In the genomic region with DNA sequence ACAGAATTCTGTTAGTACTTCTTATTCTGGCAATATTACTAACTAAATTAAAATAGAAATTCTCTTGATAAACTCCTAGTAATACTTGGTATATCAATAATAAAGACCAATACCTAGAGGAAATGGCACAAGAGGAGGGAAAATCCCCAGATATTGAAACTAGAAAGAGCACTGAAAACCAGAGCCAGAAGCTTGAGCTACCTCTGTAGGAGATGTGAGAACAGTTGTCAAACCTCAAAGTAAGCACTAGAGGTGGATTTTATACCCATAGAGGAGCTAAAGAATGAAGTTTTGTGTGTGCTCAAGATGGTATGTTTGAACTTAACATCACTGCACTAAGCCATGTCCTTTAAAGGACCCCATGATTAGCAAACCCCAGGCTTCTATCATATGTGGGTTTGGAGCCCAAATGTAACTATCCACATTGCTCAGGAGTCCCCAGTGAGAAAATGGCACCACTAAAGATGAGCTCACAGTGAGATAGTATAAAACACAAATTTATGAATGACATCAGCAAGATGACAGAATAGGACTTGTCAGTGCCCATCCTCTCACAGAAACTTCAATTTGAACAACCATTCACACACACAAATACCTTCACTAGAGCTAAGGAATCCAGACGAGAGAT, we compare ENCODE assay signal across 17 cellular contexts.
DNase-seq lines count a peak whose midpoint lies in the region; ATAC-seq and TF ChIP-seq lines count a peak whose summit lies in the region.
"Had no signal": no experiment of that assay in that cellular context is flagged by ENCODE, and none has a peak within 500 bp of the region (broad histone marks: within the 10 kb centered on the region; RNA-seq: fewer than 3 reads in every experiment).

No MANE protein-coding gene starts in this region.

- no peaks in the 10 kb centered on the region for H3K9me3 ChIP-seq in Peyer's patch
- no peaks in the 10 kb centered on the region for H3K9me3 ChIP-seq in tibial nerve
- H3K9me3 ChIP-seq: body of pancreas, SJSA1, upper lobe of right lung had no signal

- H3K27me3 ChIP-seq in Peyer's patch: no peaks in the 10 kb centered on the region
- no peaks in the 10 kb centered on the region for H3K27me3 ChIP-seq in tibial nerve
- H3K27me3 ChIP-seq: body of pancreas, SJSA1, upper lobe of right lung had no signal

- no peak overlapping the region for H3K4me3 ChIP-seq in Peyer's patch
- H3K4me3 ChIP-seq in tibial nerve: no peak overlapping the region
- H3K4me3 ChIP-seq: body of pancreas, SJSA1, skin epidermis, upper lobe of right lung had no signal

- DNase-seq in HuH-7 (ENCODE audit: low spot score) (no peak), NCI-H510A treated with DMSO at 0.1 percent for 48 hours (lab: John Stamatoyannopoulos, UW) (no peak), Peyer's patch (no peak), tibial nerve (ENCODE audit: low spot score in 2 of 2) (no peak)
- DNase-seq: activated CD4-positive, alpha-beta T cell treated with anti-CD3 and anti-CD28 coated beads for 1 hour; body of pancreas; left cardiac atrium; NCI-H1105 treated with DMSO at 0.1 percent for 48 hours; NCI-H774; upper lobe of right lung had no signal

- H3K36me3 ChIP-seq in Peyer's patch (no peaks in the 10 kb centered on the region), tibial nerve (peaks cover 0 to 19% (median 0%) of the 10 kb centered on the region in 3 donors)
- H3K36me3 ChIP-seq: upper lobe of right lung had no signal

- TF ChIP-seq CTCF in Peyer's patch (IDR thresholded peaks at IDR 0.05) (no peak), tibial nerve (IDR thresholded peaks at IDR 0.05) (no peak)

- TF ChIP-seq EP300 in tibial nerve (IDR thresholded peaks at IDR 0.05): no peak

- no peaks in the 10 kb centered on the region for H3K4me1 ChIP-seq in Peyer's patch
- peaks cover 0 to 3% (median 0%) of the 10 kb centered on the region in 4 donors for H3K4me1 ChIP-seq in tibial nerve
- H3K4me1 ChIP-seq: upper lobe of right lung had no signal

- WGBS in tibial nerve, 2 donors: 96 to 100% methylated on average over 1 of the region's 1 CpG

- ATAC-seq in GM18502 (IDR thresholded peaks at IDR 0.05; ENCODE audit: poor library complexity, unreplicated experiment) (peak; percentile 93), GM19452 (IDR thresholded peaks at IDR 0.05; ENCODE audit: unreplicated experiment) (peak; percentile 61), HG02759 (IDR thresholded peaks at IDR 0.05; ENCODE audit: unreplicated experiment) (peak; percentile 86), HG03378 (IDR thresholded peaks at IDR 0.05; ENCODE audit: unreplicated experiment) (peak; percentile 90)
- ATAC-seq: body of pancreas; left cardiac atrium; natural killer cell treated with Interleukin-12 subunit alpha and Interleukin-12 subunit beta and Interleukin-15 and Interleukin-18, amount 100 ng/mL, for 72 hours; upper lobe of right lung had no signal

- TF ChIP-seq POLR2A in Peyer's patch (IDR thresholded peaks at IDR 0.05): no peak
- no peak for TF ChIP-seq POLR2A in tibial nerve (IDR thresholded peaks at IDR 0.05)

- no peak overlapping the region for H3K27ac ChIP-seq in Peyer's patch
- H3K27ac ChIP-seq in tibial nerve: no peak overlapping the region
- H3K27ac ChIP-seq: body of pancreas, SJSA1, skin epidermis, upper lobe of right lung had no signal
